Comparison of ENCODE assay signal across 27 cellular contexts in genomic region chr3:87855211-87855610, GRCh38.
"Had no signal": no experiment of that assay in that cellular context is flagged by ENCODE, and none has a peak within 500 bp of the region (broad histone marks: within the 10 kb centered on the region; RNA-seq: fewer than 3 reads in every experiment).

No MANE protein-coding gene starts in this region.

- H3K36me3 Mint-ChIP-seq: activated CD8-positive, alpha-beta memory T cell treated with anti-CD3 and anti-CD28 coated beads, Interleukin-2, amount 10 ng/mL, durations not matched to agents 7 days and 5 days; activated naive CD4-positive, alpha-beta T cell treated with anti-CD3 and anti-CD28 coated beads, Interleukin-2, amount 10 ng/mL, durations not matched to agents 7 days and 5 days; activated naive CD8-positive, alpha-beta T cell; brain had no signal

- H3K36me3 ChIP-seq: SJCRH30, WERI-Rb-1 had no signal

- H3K9me3 Mint-ChIP-seq: activated CD4-positive, alpha-beta memory T cell treated with anti-CD3 and anti-CD28 coated beads, Interleukin-2, amount 10 ng/mL, durations not matched to agents 7 days and 5 days had no signal

- DNase-seq: activated CD4-positive, alpha-beta memory T cell treated with anti-CD3 and anti-CD28 coated beads, Interleukin-2, amount 10 ng/mL, durations not matched to agents 7 days and 5 days; activated CD4-positive, alpha-beta T cell treated with anti-CD3 and anti-CD28 coated beads for 1 hour; activated CD4-positive, alpha-beta T cell treated with anti-CD3 and anti-CD28 coated beads for 48 hours; activated CD4-positive, CD25-positive, alpha-beta regulatory T cell; activated CD8-positive, alpha-beta memory T cell treated with anti-CD3 and anti-CD28 coated beads for 24 hours; activated CD8-positive, alpha-beta memory T cell treated with anti-CD3 and anti-CD28 coated beads, Interleukin-2, amount 10 ng/mL, durations not matched to agents 7 days and 5 days; activated CD8-positive, alpha-beta memory T cell treated with anti-CD3 and anti-CD28 coated beads, Interleukin-2, amount 50 U/mL, for 48 hours; activated effector memory CD4-positive, alpha-beta T cell treated with Interleukin-2 at 50 U/mL for 16 hours; activated naive CD4-positive, alpha-beta T cell treated with anti-CD3 and anti-CD28 coated beads, Interleukin-2, amount 10 ng/mL, durations not matched to agents 7 days and 5 days; activated T-cell treated with anti-CD3 and anti-CD28 coated beads, Interleukin-2, amount 50 U/mL, for 48 hours; amygdala; central memory CD4-positive, alpha-beta T cell; MM.1S; MV-4-11; NCI-H1092; NCI-H1436 treated with DMSO at 0.1 percent for 48 hours; NCI-H1694 treated with DMSO at 0.1 percent for 48 hours; NCI-H2029; NCI-H345; NCI-H524 treated with DMSO at 0.1 percent for 48 hours; SHP77; WERI-Rb-1 had no signal

- H3K27ac ChIP-seq: KMS-11, SJCRH30, SK-N-MC, WERI-Rb-1 had no signal

- H3K27me3 Mint-ChIP-seq: activated CD4-positive, alpha-beta memory T cell treated with anti-CD3 and anti-CD28 coated beads, Interleukin-2, amount 10 ng/mL, durations not matched to agents 7 days and 5 days; activated CD8-positive, alpha-beta memory T cell treated with anti-CD3 and anti-CD28 coated beads, Interleukin-2, amount 10 ng/mL, durations not matched to agents 7 days and 5 days; activated naive CD4-positive, alpha-beta T cell treated with anti-CD3 and anti-CD28 coated beads, Interleukin-2, amount 10 ng/mL, durations not matched to agents 7 days and 5 days; activated naive CD8-positive, alpha-beta T cell; brain had no signal

- H3K4me3 ChIP-seq: SJCRH30, SK-N-MC had no signal

- H3K9me3 ChIP-seq: SJCRH30 had no signal

- ATAC-seq: activated CD8-positive, alpha-beta memory T cell treated with anti-CD3 and anti-CD28 coated beads, Interleukin-2, amount 10 ng/mL, durations not matched to agents 7 days and 5 days had no signal

- H3K27me3 ChIP-seq: SJCRH30 had no signal

- H3K4me1 ChIP-seq: SJCRH30 had no signal

- H3K4me3 Mint-ChIP-seq: activated CD4-positive, alpha-beta memory T cell treated with anti-CD3 and anti-CD28 coated beads, Interleukin-2, amount 10 ng/mL, durations not matched to agents 7 days and 5 days; activated CD8-positive, alpha-beta memory T cell treated with anti-CD3 and anti-CD28 coated beads, Interleukin-2, amount 10 ng/mL, durations not matched to agents 7 days and 5 days; activated naive CD4-positive, alpha-beta T cell treated with anti-CD3 and anti-CD28 coated beads, Interleukin-2, amount 10 ng/mL, durations not matched to agents 7 days and 5 days; activated naive CD8-positive, alpha-beta T cell; brain had no signal

- H3K4me2 ChIP-seq: KMS-11 had no signal

- H3K4me1 Mint-ChIP-seq: activated CD4-positive, alpha-beta memory T cell treated with anti-CD3 and anti-CD28 coated beads, Interleukin-2, amount 10 ng/mL, durations not matched to agents 7 days and 5 days; activated CD8-positive, alpha-beta memory T cell treated with anti-CD3 and anti-CD28 coated beads, Interleukin-2, amount 10 ng/mL, durations not matched to agents 7 days and 5 days; activated naive CD4-positive, alpha-beta T cell treated with anti-CD3 and anti-CD28 coated beads, Interleukin-2, amount 10 ng/mL, durations not matched to agents 7 days and 5 days; brain had no signal

- H3K27ac Mint-ChIP-seq: activated CD4-positive, alpha-beta memory T cell treated with anti-CD3 and anti-CD28 coated beads, Interleukin-2, amount 10 ng/mL, durations not matched to agents 7 days and 5 days; activated CD8-positive, alpha-beta memory T cell treated with anti-CD3 and anti-CD28 coated beads, Interleukin-2, amount 10 ng/mL, durations not matched to agents 7 days and 5 days; activated naive CD4-positive, alpha-beta T cell treated with anti-CD3 and anti-CD28 coated beads, Interleukin-2, amount 10 ng/mL, durations not matched to agents 7 days and 5 days; activated naive CD8-positive, alpha-beta T cell; brain had no signal
